In the genomic region with DNA sequence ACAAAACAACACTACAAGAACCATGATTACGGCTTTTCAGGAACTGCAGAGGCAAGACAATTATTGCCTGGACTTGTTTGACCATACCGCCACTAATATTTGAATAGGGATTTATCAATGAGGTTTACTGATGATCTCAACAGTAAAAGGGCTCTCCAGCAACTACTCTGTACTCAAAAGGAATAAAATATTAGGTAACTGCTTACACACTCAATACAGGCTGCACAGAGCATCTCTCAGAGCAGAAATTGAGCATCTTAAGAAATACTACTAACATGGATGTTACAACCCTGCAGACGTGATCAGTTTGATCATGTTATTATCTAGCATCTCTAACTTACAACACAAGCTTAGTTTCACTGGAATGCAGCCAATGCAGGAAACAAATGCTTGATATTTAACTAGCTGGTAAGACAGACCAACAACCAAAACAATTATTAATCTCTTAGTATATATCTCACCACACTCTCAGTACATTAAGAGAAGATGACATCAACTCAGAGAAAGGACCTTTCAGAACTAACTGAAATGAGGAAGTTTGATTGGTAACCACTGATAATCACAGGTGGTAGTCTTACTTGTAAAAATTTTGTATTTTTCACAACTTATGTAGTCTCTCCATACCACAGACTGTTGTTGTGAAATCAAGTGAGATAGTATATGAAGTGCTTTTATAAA, we compare ENCODE assay signal across 8 cellular contexts. TPM values are rescaled to one million over a fixed set of nuclear protein-coding genes. Genes with fewer than 3 reads are reported as not detected.
DNase-seq lines count a peak whose midpoint lies in the region; ATAC-seq and TF ChIP-seq lines count a peak whose summit lies in the region.

No MANE protein-coding gene starts in this region.

- H3K4me1 ChIP-seq in spleen, result peaks cover 16 to 100% (median 68%) of the 10 kb centered on the region in 6 donors

- no peaks in the 10 kb centered on the region for H3K9me3 ChIP-seq in spleen

- TF ChIP-seq CTCF in fibroblast of mammary gland (conservative IDR thresholded peaks at IDR 0.05; ENCODE audit: control insufficient read depth, insufficient read depth, low read depth, low read length) (no peak), spleen (IDR thresholded peaks at IDR 0.05 in 8 of 11, conservative IDR thresholded peaks at IDR 0.05 in 3 of 11) (no peak)

- intact Hi-C loops in spleen (cut with DNase I; ENCODE audit: low total_unique reads), result no loop called here
- intact Hi-C loops in sciatic nerve (cut with DNase I), result no loop called here

- TF ChIP-seq POLR2A in spleen (IDR thresholded peaks at IDR 0.05), result no peak

- WGBS in spleen, 5 donors, result 72 to 81% (median 78%) methylated on average over 3 of the region's 3 CpGs

- H3K4me3 ChIP-seq in fibroblast of mammary gland (ENCODE audit: control insufficient read depth, low read depth, low read length) (no peak overlapping the region), spleen (no peak overlapping the region)

- peaks cover 0 to 28% (median 0%) of the 10 kb centered on the region in 6 donors for H3K36me3 ChIP-seq in spleen

- ATAC-seq in GM21381 (IDR thresholded peaks at IDR 0.05; ENCODE audit: unreplicated experiment) (peak; percentile 56), sciatic nerve (no peak)

- no peak overlapping the region for H3K27ac ChIP-seq in spleen

- DNase-seq in Caki2 (ENCODE audit: low read depth), result peak; percentile 72
- DNase-seq in M059J (ENCODE audit: low read depth), result peak; percentile 24
- DNase-seq in fibroblast of mammary gland (ENCODE audit: low read depth), result peak; percentile 41
- no peak for DNase-seq in spleen
- no peak for DNase-seq in H4 (ENCODE audit: low spot score)
- DNase-seq in SK-N-DZ (ENCODE audit: low spot score), result no peak
- no peak for DNase-seq in sciatic nerve (ENCODE audit: low spot score)

- in situ Hi-C loops in Caki2 (cut with HindIII; ENCODE audit: low pct_unique_long_range_greater_than_20kb, low sequenced_read_pairs), result no loop called here

- H3K27me3 ChIP-seq in spleen (replicated peaks in 1 of 7), result no peaks in the 10 kb centered on the region

RNA-seq across cellular contexts. Expression of a gene that starts 52.2 kb away (rescaled TPM):
- total RNA-seq in Caki2 (2014; rRNA removed; shearing (Covaris generic); ENCODE audit: low replicate concordance), result 27.4 and 35.4 TPM in 2 replicates
- 38.6 and 60.2 TPM in 2 replicates for total RNA-seq in M059J (2014; rRNA removed; shearing (Covaris generic))
- total RNA-seq in spleen (100 to 1,000 TPM in 4 of 7 donors, 10 to 100 TPM in 3; 78.7 to 122 (median 112) TPM), sciatic nerve (144 TPM)
- polyA plus RNA-seq in spleen, result 10 to 100 TPM; 14.9 to 22.3 (median 16.7) TPM
- total RNA-seq in H4 (2014; rRNA removed; shearing (Covaris generic)), result 29.6 and 31.7 TPM in 2 replicates
- polyA plus RNA-seq in SK-N-DZ (2014; cell fraction: cytosol; rRNA removed), result 35.0 and 41.7 TPM in 2 replicates
- 37.7 and 70.0 TPM in 2 replicates for polyA plus RNA-seq in SK-N-DZ (2014; cell fraction: nucleus; rRNA removed)

Comparison
In these comparisons a context has a peak if more than half of its experiments do, and no peak if none do; other contexts are left out.
1. DNase-seq: peak in Caki2 (single experiment), M059J (single experiment) and fibroblast of mammary gland (single experiment); none in spleen (single experiment), H4 (single experiment), SK-N-DZ (single experiment) and sciatic nerve (single experiment).